6 cellular contexts compared by ENCODE assay signal in the genomic region with DNA sequence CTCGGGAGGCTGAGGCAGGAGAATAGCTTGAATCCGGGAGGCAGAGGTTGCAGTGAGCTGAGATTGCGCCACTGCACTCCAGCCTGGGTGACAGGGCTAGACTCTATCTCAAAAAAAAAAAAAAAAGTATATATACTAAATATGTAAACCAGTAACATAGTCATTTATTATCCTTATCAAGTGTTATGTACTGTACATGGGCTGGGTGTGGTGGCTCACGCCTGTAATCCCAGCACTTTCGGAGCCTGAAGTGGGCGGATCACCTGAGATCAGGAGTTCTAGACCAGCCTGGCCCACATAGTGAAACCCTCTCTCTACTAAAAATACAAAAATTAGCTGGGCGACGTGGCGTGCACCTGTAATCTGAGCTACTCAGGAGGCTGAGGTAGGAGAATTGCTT. TPM values are rescaled to one million over a fixed set of nuclear protein-coding genes. Genes with fewer than 3 reads are reported as not detected.
"Had no signal": no experiment of that assay in that cellular context is flagged by ENCODE, and none has a peak within 500 bp of the region (broad histone marks: within the 10 kb centered on the region; RNA-seq: fewer than 3 reads in every experiment).

No MANE protein-coding gene starts in this region.

RNA-seq across cellular contexts. Expression of a gene that starts 18.2 kb away (rescaled TPM):
- total RNA-seq: HepG2, HT1080, IMR-90, M059J, PC-9, SK-MEL-5 had no signal
